Comparison of ENCODE assay signal across 1 cellular context in the genomic region with DNA sequence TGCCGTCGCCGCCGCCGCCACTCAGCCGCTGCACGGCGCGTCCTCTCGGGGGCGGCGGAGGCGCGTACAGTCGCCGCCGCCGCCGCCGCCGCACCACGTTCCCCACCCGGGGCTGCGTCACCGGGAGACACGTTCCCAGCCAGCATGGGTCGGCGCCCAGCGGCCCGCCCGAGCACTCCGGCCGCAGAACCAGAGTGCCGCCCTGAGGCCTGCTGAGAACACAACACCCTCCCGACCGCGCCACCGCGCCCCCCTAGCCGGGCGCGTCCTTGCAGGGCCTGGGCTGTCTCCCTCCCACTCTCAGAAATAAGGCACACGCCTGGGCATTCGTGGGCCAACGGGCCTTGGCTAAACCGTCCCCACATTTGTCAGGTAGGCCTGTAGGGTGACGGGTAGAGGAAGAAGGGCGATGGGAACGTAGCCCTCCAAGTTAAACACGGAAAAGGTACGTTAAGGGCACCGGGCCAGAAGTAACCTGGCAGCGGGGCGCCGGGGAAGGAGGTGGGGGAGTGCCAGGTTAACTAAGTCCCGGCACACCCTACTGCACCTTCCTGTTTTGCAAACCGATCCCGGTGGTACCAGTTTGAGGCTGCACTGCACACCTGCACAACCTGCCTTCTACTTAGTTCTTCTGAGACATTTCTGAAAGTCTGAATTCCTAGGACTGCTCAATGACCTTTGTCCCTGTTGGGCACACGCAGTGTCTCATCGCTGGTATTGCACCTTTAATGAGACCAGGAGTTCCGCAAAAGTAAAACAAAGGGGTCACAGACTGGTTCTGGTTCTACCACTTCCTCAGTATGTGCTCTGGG.
TF ChIP-seq lines count a peak whose summit lies in the region.

TSS of gene MAP4K5 (minus strand) at position 68 of the 812 bp plus-strand sequence. CDS start 520 bp downstream, outside the sequence.

TF ChIP-seq in WTC11, 78 proteins besides CTCF, POLR2A, EP300 and RAD21 (continued from another document and continues in another):
- TF ChIP-seq, protein P1, sequence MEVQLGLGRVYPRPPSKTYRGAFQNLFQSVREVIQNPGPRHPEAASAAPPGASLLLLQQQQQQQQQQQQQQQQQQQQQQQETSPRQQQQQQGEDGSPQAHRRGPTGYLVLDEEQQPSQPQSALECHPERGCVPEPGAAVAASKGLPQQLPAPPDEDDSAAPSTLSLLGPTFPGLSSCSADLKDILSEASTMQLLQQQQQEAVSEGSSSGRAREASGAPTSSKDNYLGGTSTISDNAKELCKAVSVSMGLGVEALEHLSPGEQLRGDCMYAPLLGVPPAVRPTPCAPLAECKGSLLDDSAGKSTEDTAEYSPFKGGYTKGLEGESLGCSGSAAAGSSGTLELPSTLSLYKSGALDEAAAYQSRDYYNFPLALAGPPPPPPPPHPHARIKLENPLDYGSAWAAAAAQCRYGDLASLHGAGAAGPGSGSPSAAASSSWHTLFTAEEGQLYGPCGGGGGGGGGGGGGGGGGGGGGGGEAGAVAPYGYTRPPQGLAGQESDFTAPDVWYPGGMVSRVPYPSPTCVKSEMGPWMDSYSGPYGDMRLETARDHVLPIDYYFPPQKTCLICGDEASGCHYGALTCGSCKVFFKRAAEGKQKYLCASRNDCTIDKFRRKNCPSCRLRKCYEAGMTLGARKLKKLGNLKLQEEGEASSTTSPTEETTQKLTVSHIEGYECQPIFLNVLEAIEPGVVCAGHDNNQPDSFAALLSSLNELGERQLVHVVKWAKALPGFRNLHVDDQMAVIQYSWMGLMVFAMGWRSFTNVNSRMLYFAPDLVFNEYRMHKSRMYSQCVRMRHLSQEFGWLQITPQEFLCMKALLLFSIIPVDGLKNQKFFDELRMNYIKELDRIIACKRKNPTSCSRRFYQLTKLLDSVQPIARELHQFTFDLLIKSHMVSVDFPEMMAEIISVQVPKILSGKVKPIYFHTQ (CRISPR knock-in tag; IDR thresholded peaks at IDR 0.05): no peak
- peak; percentile 63; the same call in 1 of the 2 replicates for TF ChIP-seq ZNF138 (CRISPR knock-in tag; conservative IDR thresholded peaks at IDR 0.05)
- TF ChIP-seq NFYB (CRISPR knock-in tag; conservative IDR thresholded peaks at IDR 0.05; ENCODE audit: low read depth): no peak
- no peak for TF ChIP-seq ZNF416 (CRISPR knock-in tag; IDR thresholded peaks at IDR 0.05)
- no peak for TF ChIP-seq OVOL2 (CRISPR knock-in tag; IDR thresholded peaks at IDR 0.05; ENCODE audit: borderline replicate concordance)
- no peak for TF ChIP-seq SMAD3 (CRISPR knock-in tag; IDR thresholded peaks at IDR 0.05; ENCODE audit: borderline replicate concordance)
- TF ChIP-seq MAX (CRISPR knock-in tag; IDR thresholded peaks at IDR 0.05): peak; percentile 23; the same call in 1 of the 2 replicates
- TF ChIP-seq, protein P2, sequence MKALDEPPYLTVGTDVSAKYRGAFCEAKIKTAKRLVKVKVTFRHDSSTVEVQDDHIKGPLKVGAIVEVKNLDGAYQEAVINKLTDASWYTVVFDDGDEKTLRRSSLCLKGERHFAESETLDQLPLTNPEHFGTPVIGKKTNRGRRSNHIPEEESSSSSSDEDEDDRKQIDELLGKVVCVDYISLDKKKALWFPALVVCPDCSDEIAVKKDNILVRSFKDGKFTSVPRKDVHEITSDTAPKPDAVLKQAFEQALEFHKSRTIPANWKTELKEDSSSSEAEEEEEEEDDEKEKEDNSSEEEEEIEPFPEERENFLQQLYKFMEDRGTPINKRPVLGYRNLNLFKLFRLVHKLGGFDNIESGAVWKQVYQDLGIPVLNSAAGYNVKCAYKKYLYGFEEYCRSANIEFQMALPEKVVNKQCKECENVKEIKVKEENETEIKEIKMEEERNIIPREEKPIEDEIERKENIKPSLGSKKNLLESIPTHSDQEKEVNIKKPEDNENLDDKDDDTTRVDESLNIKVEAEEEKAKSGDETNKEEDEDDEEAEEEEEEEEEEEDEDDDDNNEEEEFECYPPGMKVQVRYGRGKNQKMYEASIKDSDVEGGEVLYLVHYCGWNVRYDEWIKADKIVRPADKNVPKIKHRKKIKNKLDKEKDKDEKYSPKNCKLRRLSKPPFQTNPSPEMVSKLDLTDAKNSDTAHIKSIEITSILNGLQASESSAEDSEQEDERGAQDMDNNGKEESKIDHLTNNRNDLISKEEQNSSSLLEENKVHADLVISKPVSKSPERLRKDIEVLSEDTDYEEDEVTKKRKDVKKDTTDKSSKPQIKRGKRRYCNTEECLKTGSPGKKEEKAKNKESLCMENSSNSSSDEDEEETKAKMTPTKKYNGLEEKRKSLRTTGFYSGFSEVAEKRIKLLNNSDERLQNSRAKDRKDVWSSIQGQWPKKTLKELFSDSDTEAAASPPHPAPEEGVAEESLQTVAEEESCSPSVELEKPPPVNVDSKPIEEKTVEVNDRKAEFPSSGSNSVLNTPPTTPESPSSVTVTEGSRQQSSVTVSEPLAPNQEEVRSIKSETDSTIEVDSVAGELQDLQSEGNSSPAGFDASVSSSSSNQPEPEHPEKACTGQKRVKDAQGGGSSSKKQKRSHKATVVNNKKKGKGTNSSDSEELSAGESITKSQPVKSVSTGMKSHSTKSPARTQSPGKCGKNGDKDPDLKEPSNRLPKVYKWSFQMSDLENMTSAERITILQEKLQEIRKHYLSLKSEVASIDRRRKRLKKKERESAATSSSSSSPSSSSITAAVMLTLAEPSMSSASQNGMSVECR (CRISPR knock-in tag; IDR thresholded peaks at IDR 0.05; ENCODE audit: borderline replicate concordance): no peak; the same call in 1 of the 2 replicates
- TF ChIP-seq ZNF423 (CRISPR knock-in tag; IDR thresholded peaks at IDR 0.05): peak; percentile 95
- 0 out of 2 replicates have a peak, but pooled peaks have one; percentile 75 for TF ChIP-seq FOXP1 (CRISPR knock-in tag; IDR thresholded peaks at IDR 0.05; ENCODE audit: borderline replicate concordance)
- TF ChIP-seq ZNF671 (CRISPR knock-in tag; IDR thresholded peaks at IDR 0.05): no peak
- no peak for TF ChIP-seq ZNF263 (CRISPR knock-in tag; IDR thresholded peaks at IDR 0.05; ENCODE audit: low read depth)
- peak; percentile 40 for TF ChIP-seq E2F5 (CRISPR knock-in tag; IDR thresholded peaks at IDR 0.05)
- no peak for TF ChIP-seq RORB (CRISPR knock-in tag; IDR thresholded peaks at IDR 0.05)
- no peak for TF ChIP-seq ESRRA (CRISPR knock-in tag; IDR thresholded peaks at IDR 0.05; ENCODE audit: borderline replicate concordance)
- TF ChIP-seq, protein P3, sequence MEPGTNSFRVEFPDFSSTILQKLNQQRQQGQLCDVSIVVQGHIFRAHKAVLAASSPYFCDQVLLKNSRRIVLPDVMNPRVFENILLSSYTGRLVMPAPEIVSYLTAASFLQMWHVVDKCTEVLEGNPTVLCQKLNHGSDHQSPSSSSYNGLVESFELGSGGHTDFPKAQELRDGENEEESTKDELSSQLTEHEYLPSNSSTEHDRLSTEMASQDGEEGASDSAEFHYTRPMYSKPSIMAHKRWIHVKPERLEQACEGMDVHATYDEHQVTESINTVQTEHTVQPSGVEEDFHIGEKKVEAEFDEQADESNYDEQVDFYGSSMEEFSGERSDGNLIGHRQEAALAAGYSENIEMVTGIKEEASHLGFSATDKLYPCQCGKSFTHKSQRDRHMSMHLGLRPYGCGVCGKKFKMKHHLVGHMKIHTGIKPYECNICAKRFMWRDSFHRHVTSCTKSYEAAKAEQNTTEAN (CRISPR knock-in tag; IDR thresholded peaks at IDR 0.05): no peak
- TF ChIP-seq, protein P4, sequence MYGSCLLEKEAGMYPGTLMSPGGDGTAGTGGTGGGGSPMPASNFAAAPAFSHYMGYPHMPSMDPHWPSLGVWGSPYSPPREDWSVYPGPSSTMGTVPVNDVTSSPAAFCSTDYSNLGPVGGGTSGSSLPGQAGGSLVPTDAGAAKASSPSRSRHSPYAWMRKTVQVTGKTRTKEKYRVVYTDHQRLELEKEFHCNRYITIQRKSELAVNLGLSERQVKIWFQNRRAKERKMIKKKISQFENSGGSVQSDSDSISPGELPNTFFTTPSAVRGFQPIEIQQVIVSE (CRISPR knock-in tag; IDR thresholded peaks at IDR 0.05; ENCODE audit: borderline replicate concordance): no peak
- TF ChIP-seq SP1 (CRISPR knock-in tag; conservative IDR thresholded peaks at IDR 0.05): no peak
- TF ChIP-seq AFF4 (CRISPR knock-in tag; IDR thresholded peaks at IDR 0.05; ENCODE audit: borderline replicate concordance): no peak
- peak; percentile 76; the same call in 1 of the 2 replicates for TF ChIP-seq TP53 (CRISPR knock-in tag; IDR thresholded peaks at IDR 0.05)
- TF ChIP-seq, protein P5, sequence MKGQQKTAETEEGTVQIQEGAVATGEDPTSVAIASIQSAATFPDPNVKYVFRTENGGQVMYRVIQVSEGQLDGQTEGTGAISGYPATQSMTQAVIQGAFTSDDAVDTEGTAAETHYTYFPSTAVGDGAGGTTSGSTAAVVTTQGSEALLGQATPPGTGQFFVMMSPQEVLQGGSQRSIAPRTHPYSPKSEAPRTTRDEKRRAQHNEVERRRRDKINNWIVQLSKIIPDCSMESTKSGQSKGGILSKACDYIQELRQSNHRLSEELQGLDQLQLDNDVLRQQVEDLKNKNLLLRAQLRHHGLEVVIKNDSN (CRISPR knock-in tag; IDR thresholded peaks at IDR 0.05): no peak
- TF ChIP-seq HMGA2 (CRISPR knock-in tag; IDR thresholded peaks at IDR 0.05): no peak
- peak; percentile 77; the same call in 1 of the 2 replicates for TF ChIP-seq ETV6 (CRISPR knock-in tag; IDR thresholded peaks at IDR 0.05)
- TF ChIP-seq MYBL2 (CRISPR knock-in tag; IDR thresholded peaks at IDR 0.05): peak; percentile 45; the same call in 1 of the 2 replicates
- no peak for TF ChIP-seq FOXJ3 (CRISPR knock-in tag; IDR thresholded peaks at IDR 0.05; ENCODE audit: borderline replicate concordance)
- no peak for TF ChIP-seq ATF3 (CRISPR knock-in tag; conservative IDR thresholded peaks at IDR 0.05)
- TF ChIP-seq, protein P6, sequence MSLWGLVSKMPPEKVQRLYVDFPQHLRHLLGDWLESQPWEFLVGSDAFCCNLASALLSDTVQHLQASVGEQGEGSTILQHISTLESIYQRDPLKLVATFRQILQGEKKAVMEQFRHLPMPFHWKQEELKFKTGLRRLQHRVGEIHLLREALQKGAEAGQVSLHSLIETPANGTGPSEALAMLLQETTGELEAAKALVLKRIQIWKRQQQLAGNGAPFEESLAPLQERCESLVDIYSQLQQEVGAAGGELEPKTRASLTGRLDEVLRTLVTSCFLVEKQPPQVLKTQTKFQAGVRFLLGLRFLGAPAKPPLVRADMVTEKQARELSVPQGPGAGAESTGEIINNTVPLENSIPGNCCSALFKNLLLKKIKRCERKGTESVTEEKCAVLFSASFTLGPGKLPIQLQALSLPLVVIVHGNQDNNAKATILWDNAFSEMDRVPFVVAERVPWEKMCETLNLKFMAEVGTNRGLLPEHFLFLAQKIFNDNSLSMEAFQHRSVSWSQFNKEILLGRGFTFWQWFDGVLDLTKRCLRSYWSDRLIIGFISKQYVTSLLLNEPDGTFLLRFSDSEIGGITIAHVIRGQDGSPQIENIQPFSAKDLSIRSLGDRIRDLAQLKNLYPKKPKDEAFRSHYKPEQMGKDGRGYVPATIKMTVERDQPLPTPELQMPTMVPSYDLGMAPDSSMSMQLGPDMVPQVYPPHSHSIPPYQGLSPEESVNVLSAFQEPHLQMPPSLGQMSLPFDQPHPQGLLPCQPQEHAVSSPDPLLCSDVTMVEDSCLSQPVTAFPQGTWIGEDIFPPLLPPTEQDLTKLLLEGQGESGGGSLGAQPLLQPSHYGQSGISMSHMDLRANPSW (CRISPR knock-in tag; conservative IDR thresholded peaks at IDR 0.05; ENCODE audit: low read depth): no peak
- TF ChIP-seq ELF4 (CRISPR knock-in tag; IDR thresholded peaks at IDR 0.05; ENCODE audit: low read depth): 0 out of 2 replicates have a peak, but pooled peaks have one; percentile 64
- no peak for TF ChIP-seq GRHL2 (CRISPR knock-in tag; IDR thresholded peaks at IDR 0.05; ENCODE audit: insufficient replicate concordance, severe bottlenecking)
- TF ChIP-seq GTF2I (CRISPR knock-in tag; conservative IDR thresholded peaks at IDR 0.05): no peak
- no peak for TF ChIP-seq TEAD4 (CRISPR knock-in tag; IDR thresholded peaks at IDR 0.05)
- no peak for TF ChIP-seq MXD4 (CRISPR knock-in tag; IDR thresholded peaks at IDR 0.05; ENCODE audit: borderline replicate concordance)
- no peak for TF ChIP-seq E2F1 (CRISPR knock-in tag; IDR thresholded peaks at IDR 0.05)
